In the genomic region with DNA sequence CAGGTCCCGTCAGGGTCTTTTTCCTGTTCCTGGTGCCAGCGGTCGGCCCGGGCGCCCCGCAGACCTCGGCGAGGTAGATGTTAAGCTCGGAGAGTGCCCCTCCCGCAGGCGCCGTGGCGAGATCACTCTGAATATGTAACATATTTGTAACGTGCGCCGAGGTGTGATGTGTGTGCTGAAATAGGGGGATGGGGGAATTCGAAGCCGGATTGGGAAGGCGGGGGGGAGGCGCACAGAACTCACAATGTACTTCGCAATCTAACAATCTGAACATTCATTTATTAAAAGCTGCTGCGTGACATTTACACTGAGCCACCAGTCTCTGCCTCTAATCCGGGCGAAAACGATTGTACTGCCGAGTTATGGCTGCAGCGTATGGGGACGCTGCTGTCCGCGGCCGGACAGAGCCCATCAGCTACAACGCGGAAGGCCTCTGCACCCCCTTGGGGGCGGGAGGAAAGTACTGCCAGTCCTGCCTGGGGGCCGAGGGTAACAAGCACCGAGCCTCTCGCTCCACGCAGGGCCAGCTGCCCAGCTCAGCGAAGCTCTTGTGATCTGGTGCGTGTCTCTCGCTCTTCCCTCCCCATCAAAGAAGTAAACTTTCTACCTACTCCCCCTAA, we compare ENCODE assay signal across 10 cellular contexts. TPM values are rescaled to one million over a fixed set of nuclear protein-coding genes. Genes with fewer than 3 reads are reported as not detected.
A peak's percentile ranks its signal among the peaks of the same experiment; 100 is the strongest.
DNase-seq lines count a peak whose midpoint lies in the region; ATAC-seq and TF ChIP-seq lines count a peak whose summit lies in the region.
"Had no signal": no experiment of that assay in that cellular context is flagged by ENCODE, and none has a peak within 500 bp of the region (broad histone marks: within the 10 kb centered on the region; RNA-seq: fewer than 3 reads in every experiment).

No MANE protein-coding gene starts in this region.

- H3K9me3 ChIP-seq in tibial nerve (peaks cover 0 to 10% (median 3%) of the 10 kb centered on the region in 4 donors), uterus (no peaks in the 10 kb centered on the region), BE2C (no peaks in the 10 kb centered on the region)

- H3K4me1 Mint-ChIP-seq in activated naive CD4-positive, alpha-beta T cell treated with anti-CD3 and anti-CD28 coated beads, Interleukin-2, amount 10 ng/mL, durations not matched to agents 7 days and 5 days: peaks cover 44% of the 10 kb centered on the region
- peaks cover 72% of the 10 kb centered on the region for H3K4me1 Mint-ChIP-seq in brain
- H3K4me1 Mint-ChIP-seq in mesothelial cell of epicardium: peaks cover 26% of the 10 kb centered on the region

- no peak for ATAC-seq in GM21367 (IDR thresholded peaks at IDR 0.05; ENCODE audit: unreplicated experiment)

- peaks cover 20% of the 10 kb centered on the region for H3K36me3 Mint-ChIP-seq in activated naive CD4-positive, alpha-beta T cell treated with anti-CD3 and anti-CD28 coated beads, Interleukin-2, amount 10 ng/mL, durations not matched to agents 7 days and 5 days
- no peaks in the 10 kb centered on the region for H3K36me3 Mint-ChIP-seq in brain
- H3K36me3 Mint-ChIP-seq in mesothelial cell of epicardium: no peaks in the 10 kb centered on the region

- no peak for DNase-seq in activated naive CD4-positive, alpha-beta T cell treated with anti-CD3 and anti-CD28 coated beads, Interleukin-2, amount 10 ng/mL, durations not matched to agents 7 days and 5 days
- no peak for DNase-seq in activated naive CD4-positive, alpha-beta T cell treated with anti-CD3 and anti-CD28 coated beads, Interleukin-2, amount 50 U/mL, for 16 hours
- DNase-seq in mesothelial cell of epicardium (ENCODE audit: low spot score in 2 of 2, unreplicated experiment in 2 of 2) (no peak), tibial nerve (ENCODE audit: low spot score in 2 of 2) (no peak), uterus (no peak), BE2C (no peak)
- DNase-seq: COR-L47 had no signal

- intact Hi-C loops in uterus (cut with DNase I; ENCODE audit: low total_unique reads): no loop called here

- TF ChIP-seq CTCF in brain (conservative IDR thresholded peaks at IDR 0.05) (no peak), mesothelial cell of epicardium (IDR thresholded peaks at IDR 0.05; ENCODE audit: unreplicated experiment) (no peak), tibial nerve (IDR thresholded peaks at IDR 0.05) (no peak), uterus (IDR thresholded peaks at IDR 0.05) (no peak), BE2C (IDR thresholded peaks at IDR 0.05; ENCODE audit: low read depth, low read length) (no peak)

- CTCF ChIA-PET in activated naive CD4-positive, alpha-beta T cell treated with anti-CD3 and anti-CD28 coated beads, Interleukin-2, amount 10 ng/mL, durations not matched to agents 7 days and 5 days (lab: Charles Lee): interaction anchor here (0.9 to 1.1 kb wide), 2 partner anchors 403 to 441 kb away, joined by 3 to 5 read pairs; no protein-coding TSS in a partner anchor

- H3K27ac Mint-ChIP-seq in activated naive CD4-positive, alpha-beta T cell treated with anti-CD3 and anti-CD28 coated beads, Interleukin-2, amount 10 ng/mL, durations not matched to agents 7 days and 5 days: peak overlapping the region; percentile 76
- H3K27ac Mint-ChIP-seq in brain (peak overlapping the region in 2 of 5 experiments; percentile 54 to 73), mesothelial cell of epicardium (no peak overlapping the region)

- H3K27ac ChIP-seq in tibial nerve (no peak overlapping the region), uterus (no peak overlapping the region)

- peaks cover 6% of the 10 kb centered on the region for H3K9me3 Mint-ChIP-seq in activated naive CD4-positive, alpha-beta T cell treated with anti-CD3 and anti-CD28 coated beads, Interleukin-2, amount 10 ng/mL, durations not matched to agents 7 days and 5 days
- H3K9me3 Mint-ChIP-seq in brain: peaks cover 5 to 28% (median 13%) of the 10 kb centered on the region in 5 experiments
- H3K9me3 Mint-ChIP-seq in mesothelial cell of epicardium: no peaks in the 10 kb centered on the region

- no peaks in the 10 kb centered on the region for H3K36me3 ChIP-seq in tibial nerve
- H3K36me3 ChIP-seq in uterus: no peaks in the 10 kb centered on the region
- H3K36me3 ChIP-seq in BE2C: no peaks in the 10 kb centered on the region

- TF ChIP-seq POLR2A in tibial nerve (IDR thresholded peaks at IDR 0.05) (no peak), uterus (IDR thresholded peaks at IDR 0.05) (no peak)

- H3K4me3 ChIP-seq in tibial nerve: peak overlapping the region in 3 of 4 donors; percentile 19 to 32 (median 28)
- H3K4me3 ChIP-seq in uterus: peak overlapping the region in 1 of 2 donors; percentile 1
- no peak overlapping the region for H3K4me3 ChIP-seq in BE2C (ENCODE audit: low read depth, low read length)

- peak overlapping the region; percentile 59 for H3K4me3 Mint-ChIP-seq in activated naive CD4-positive, alpha-beta T cell treated with anti-CD3 and anti-CD28 coated beads, Interleukin-2, amount 10 ng/mL, durations not matched to agents 7 days and 5 days
- H3K4me3 Mint-ChIP-seq in brain (peak overlapping the region; percentile 71 to 84 (median 78)), mesothelial cell of epicardium (peak overlapping the region; percentile 29)

- peak in 1 of 2 donors; percentile 9 for TF ChIP-seq EP300 in tibial nerve (IDR thresholded peaks at IDR 0.05)

- H3K4me1 ChIP-seq in tibial nerve (peaks cover 0 to 75% (median 37%) of the 10 kb centered on the region in 4 donors), uterus (peaks cover 0 to 18% of the 10 kb centered on the region in 2 donors), BE2C (no peaks in the 10 kb centered on the region)

- H3K27me3 Mint-ChIP-seq in activated naive CD4-positive, alpha-beta T cell treated with anti-CD3 and anti-CD28 coated beads, Interleukin-2, amount 10 ng/mL, durations not matched to agents 7 days and 5 days: peaks cover 99% of the 10 kb centered on the region
- H3K27me3 Mint-ChIP-seq in brain: peaks cover 99% of the 10 kb centered on the region
- H3K27me3 Mint-ChIP-seq in mesothelial cell of epicardium (ENCODE audit: low read depth): peaks cover 99% of the 10 kb centered on the region

- H3K27me3 ChIP-seq in tibial nerve (peaks cover 15 to 100% of the 10 kb centered on the region in 2 donors), uterus (peaks cover 23 to 98% of the 10 kb centered on the region in 2 donors), BE2C (peaks cover 94% of the 10 kb centered on the region)

- WGBS in tibial nerve, 2 donors: 2 to 3% methylated on average over 40 to 41 of the region's 41 CpGs

RNA-seq across cellular contexts. Expression of a gene that starts 8.3 kb away (rescaled TPM):
- 1.3 TPM for polyA plus RNA-seq in brain (ENCODE audit: insufficient read depth, low read depth, low replicate concordance)
- total RNA-seq in mesothelial cell of epicardium: not detected in 3 replicates
- total RNA-seq in tibial nerve: not detected
- total RNA-seq in uterus: not detected
- not detected for polyA plus RNA-seq in BE2C (2012; ENCODE audit: insufficient read depth, insufficient read length, low read depth)
- total RNA-seq: OCI-LY7 had no signal
